ENCODE assay signal across 16 cellular contexts in genomic region chr16:85451646-85452363, GRCh38.
DNase-seq lines count a peak whose midpoint lies in the region; FAIRE-seq and TF ChIP-seq lines count a peak whose summit lies in the region.
"Had no signal": no experiment of that assay in that cellular context is flagged by ENCODE, and none has a peak within 500 bp of the region (broad histone marks: within the 10 kb centered on the region; RNA-seq: fewer than 3 reads in every experiment).

No MANE protein-coding gene starts in this region.

- FAIRE-seq in D721Med (lab: Jason Lieb, UNC), result no peak
- FAIRE-seq: endothelial cell of umbilical vein, urothelium cell line had no signal

- no peaks in the 10 kb centered on the region for H3K9me3 ChIP-seq in SJSA1 (replicated peaks)
- H3K9me3 ChIP-seq: ovary had no signal

- H3K36me3 ChIP-seq in SJSA1 (no peaks in the 10 kb centered on the region), H7 (replicated peaks; ENCODE audit: control insufficient read depth, insufficient read depth, low read length) (no peaks in the 10 kb centered on the region)
- H3K36me3 ChIP-seq: ovary had no signal

- H3K4me3 ChIP-seq in SJSA1 (no peak overlapping the region), H7 (ENCODE audit: insufficient read depth, low read depth, low read length) (no peak overlapping the region)
- H3K4me3 ChIP-seq: ovary had no signal

- H3K27me3 ChIP-seq in SJSA1 (replicated peaks) (no peaks in the 10 kb centered on the region), H7 (ENCODE audit: control insufficient read depth, insufficient read depth, low read length) (no peaks in the 10 kb centered on the region)
- H3K27me3 ChIP-seq: ovary had no signal

- no peak for TF ChIP-seq CTCF in D721Med (IDR thresholded peaks at IDR 0.05; ENCODE audit: insufficient read depth, missing control alignments)
- no peak for TF ChIP-seq CTCF in GM13976 (IDR thresholded peaks at IDR 0.05; ENCODE audit: borderline replicate concordance, control extremely low read depth, extremely low read depth, insufficient read depth, missing control alignments)

- H3K4me1 ChIP-seq in SJSA1 (replicated peaks), result peaks cover 28% of the 10 kb centered on the region

- DNase-seq in D341Med (ENCODE audit: low spot score) (peak; percentile 86), MV-4-11 (lab: John Stamatoyannopoulos, UW) (peak; percentile 39), NCI-H2107 treated with DMSO at 0.1 percent for 48 hours (lab: John Stamatoyannopoulos, UW; ENCODE audit: unreplicated experiment) (peak; percentile 54), SJSA1 (ENCODE audit: low read depth in 1 of 2, low spot score in 2 of 2) (peak; percentile 89), H7 (no peak), D721Med (ENCODE audit: insufficient read length, low spot score) (no peak), GM13976 (ENCODE audit: low spot score) (no peak), CD1c-positive myeloid dendritic cell (ENCODE audit: extremely low spot score) (no peak)
- DNase-seq: activated CD4-positive, CD25-positive, alpha-beta regulatory T cell; activated T-cell treated with anti-CD3 and anti-CD28 coated beads, Interleukin-2, amount 50 U/mL, for 48 hours; CD8-positive, alpha-beta T cell; Karpas-422; NCI-H2171 treated with DMSO at 0.1 percent for 48 hours; ovary had no signal

- H3K27ac ChIP-seq in SJSA1, result no peak overlapping the region
- H3K27ac ChIP-seq: ovary had no signal

- in situ Hi-C loops in GM13976 (cut with MboI; ENCODE audit: low sequenced_read_pairs, unreplicated experiment), result no loop called here

Comparison
In these comparisons a context has a peak if more than half of its experiments do, and no peak if none do; other contexts are left out.
1. DNase-seq: peak in D341Med (single experiment), MV-4-11 (single experiment), NCI-H2107 treated with DMSO at 0.1 percent for 48 hours (single experiment) and SJSA1 (2 of 2); none in H7 (single experiment), D721Med (single experiment), GM13976 (single experiment) and CD1c-positive myeloid dendritic cell (single experiment).